Comparison of ENCODE assay signal across 16 cellular contexts in genomic region chr2:216242365-216242764, GRCh38.
A peak's percentile ranks its signal among the peaks of the same experiment; 100 is the strongest.
DNase-seq lines count a peak whose midpoint lies in the region; ATAC-seq and TF ChIP-seq lines count a peak whose summit lies in the region.
"Had no signal": no experiment of that assay in that cellular context is flagged by ENCODE, and none has a peak within 500 bp of the region (broad histone marks: within the 10 kb centered on the region; RNA-seq: fewer than 3 reads in every experiment).

No MANE protein-coding gene starts in this region.

- DNase-seq in DMS79 treated with DMSO at 0.1 percent for 48 hours (lab: John Stamatoyannopoulos, UW) (peak; percentile 23), DMS79 (lab: John Stamatoyannopoulos, UW) (no peak), NCI-H1436 treated with DMSO at 0.1 percent for 48 hours (lab: John Stamatoyannopoulos, UW) (peak; percentile 1), neural progenitor cell (ENCODE audit: low spot score) (peak; percentile 52), SW 1271 (lab: John Stamatoyannopoulos, UW) (no peak), kidney glomerular epithelial cell (lab: John Stamatoyannopoulos, UW) (no peak)
- DNase-seq: CD4-positive, alpha-beta T cell; NCI-H187 treated with DMSO at 0.1 percent for 48 hours; nephron progenitor cell; stimulated activated naive B cell treated with anti-CD40 and anti-IgM and Interleukin-4, amounts not matched to agents 10 μg/mL and 1 μg/mL and 100 μg/mL, for 72 hours had no signal

- H3K36me3 Mint-ChIP-seq in neural progenitor cell: no peaks in the 10 kb centered on the region
- H3K36me3 Mint-ChIP-seq: memory B cell had no signal

- no peaks in the 10 kb centered on the region for H3K9me3 ChIP-seq in OCI-LY3 (ENCODE audit: insufficient read depth, low read length)
- H3K9me3 ChIP-seq in neural progenitor cell (ENCODE audit: low read depth): no peaks in the 10 kb centered on the region

- peak overlapping the region; percentile 79 for H3K27ac ChIP-seq in OCI-LY3 (ENCODE audit: low read length)
- peak overlapping the region; percentile 34 for H3K27ac ChIP-seq in neural progenitor cell
- H3K27ac ChIP-seq: 22Rv1 had no signal

- peak overlapping the region; percentile 55 for H3K27ac Mint-ChIP-seq in neural progenitor cell
- H3K27ac Mint-ChIP-seq: CD4-positive, alpha-beta T cell; memory B cell; nephron progenitor cell had no signal

- H3F3A ChIP-seq in neural progenitor cell (ENCODE audit: low read depth): peaks cover 11% of the 10 kb centered on the region

- no peak overlapping the region for H3K4me3 Mint-ChIP-seq in neural progenitor cell
- H3K4me3 Mint-ChIP-seq: CD4-positive, alpha-beta T cell; memory B cell; nephron progenitor cell; stimulated activated naive B cell treated with anti-CD40 and anti-IgM and Interleukin-4, amounts not matched to agents 10 μg/mL and 1 μg/mL and 100 μg/mL, for 72 hours had no signal

- H3K4me2 ChIP-seq in OCI-LY3 (ENCODE audit: low read length): peak overlapping the region; percentile 40
- peak overlapping the region; percentile 56 for H3K4me2 ChIP-seq in neural progenitor cell

- H4K20me1 ChIP-seq in OCI-LY3 (ENCODE audit: insufficient read depth, low read length): no peaks in the 10 kb centered on the region
- H4K20me1 ChIP-seq in neural progenitor cell (ENCODE audit: low read depth): no peaks in the 10 kb centered on the region

- H3K79me2 ChIP-seq in OCI-LY3 (ENCODE audit: low read length) (no peaks in the 10 kb centered on the region), neural progenitor cell (ENCODE audit: low read depth) (no peaks in the 10 kb centered on the region)

- H3K27me3 ChIP-seq in OCI-LY3 (ENCODE audit: low read depth, low read length) (no peaks in the 10 kb centered on the region), neural progenitor cell (no peaks in the 10 kb centered on the region)
- H3K27me3 ChIP-seq: dorsolateral prefrontal cortex had no signal

- H3K9me3 Mint-ChIP-seq in neural progenitor cell: no peaks in the 10 kb centered on the region
- H3K9me3 Mint-ChIP-seq: memory B cell; stimulated activated naive B cell treated with anti-CD40 and anti-IgM and Interleukin-4, amounts not matched to agents 10 μg/mL and 1 μg/mL and 100 μg/mL, for 72 hours had no signal

- no peaks in the 10 kb centered on the region for H3K27me3 Mint-ChIP-seq in neural progenitor cell (ENCODE audit: insufficient read depth, low read depth)
- H3K27me3 Mint-ChIP-seq: CD4-positive, alpha-beta T cell; stimulated activated naive B cell treated with anti-CD40 and anti-IgM and Interleukin-4, amounts not matched to agents 10 μg/mL and 1 μg/mL and 100 μg/mL, for 72 hours had no signal

- H3K4me3 ChIP-seq in OCI-LY3 (ENCODE audit: low read length) (0 out of 2 replicates have a peak overlapping the region, but pooled peaks have one; percentile 16), neural progenitor cell (no peak overlapping the region)
- H3K4me3 ChIP-seq: dorsolateral prefrontal cortex, K562 had no signal

- TF ChIP-seq CTCF in OCI-LY3 (IDR thresholded peaks at IDR 0.05; ENCODE audit: low read depth, low read length): no peak
- no peak for TF ChIP-seq CTCF in neural progenitor cell (IDR thresholded peaks at IDR 0.05)

- H3K36me3 ChIP-seq in OCI-LY3 (replicated peaks; ENCODE audit: low read depth, low read length) (peaks cover 5% of the 10 kb centered on the region), neural progenitor cell (no peaks in the 10 kb centered on the region)

- peaks cover 17% of the 10 kb centered on the region for H3K4me1 Mint-ChIP-seq in neural progenitor cell
- H3K4me1 Mint-ChIP-seq: memory B cell; stimulated activated naive B cell treated with anti-CD40 and anti-IgM and Interleukin-4, amounts not matched to agents 10 μg/mL and 1 μg/mL and 100 μg/mL, for 72 hours had no signal

- ATAC-seq in GM21576 (IDR thresholded peaks at IDR 0.05; ENCODE audit: unreplicated experiment): no peak
- ATAC-seq: K562; stimulated activated naive B cell treated with anti-CD40 and anti-IgM and Interleukin-4, amounts not matched to agents 10 μg/mL and 1 μg/mL and 100 μg/mL, for 72 hours had no signal

- H2AFZ ChIP-seq in OCI-LY3 (ENCODE audit: low read depth, low read length): peak overlapping the region; percentile 41
- peak overlapping the region; percentile 19 for H2AFZ ChIP-seq in neural progenitor cell (replicated peaks)

- H3K9ac ChIP-seq in OCI-LY3 (ENCODE audit: low read length) (no peak overlapping the region), neural progenitor cell (no peak overlapping the region)

- peaks cover 36% of the 10 kb centered on the region for H3K4me1 ChIP-seq in OCI-LY3 (ENCODE audit: low read length)
- H3K4me1 ChIP-seq in neural progenitor cell: peaks cover 13% of the 10 kb centered on the region

Comparison
In these comparisons a context has a peak if more than half of its experiments do, and no peak if none do; other contexts are left out.
1. DNase-seq: peak in DMS79 treated with DMSO at 0.1 percent for 48 hours (single experiment), NCI-H1436 treated with DMSO at 0.1 percent for 48 hours (single experiment) and neural progenitor cell (single experiment); none in DMS79 (single experiment), SW 1271 (0 of 2) and kidney glomerular epithelial cell (single experiment).